ENCODE assay signal across 16 cellular contexts in the genomic region with DNA sequence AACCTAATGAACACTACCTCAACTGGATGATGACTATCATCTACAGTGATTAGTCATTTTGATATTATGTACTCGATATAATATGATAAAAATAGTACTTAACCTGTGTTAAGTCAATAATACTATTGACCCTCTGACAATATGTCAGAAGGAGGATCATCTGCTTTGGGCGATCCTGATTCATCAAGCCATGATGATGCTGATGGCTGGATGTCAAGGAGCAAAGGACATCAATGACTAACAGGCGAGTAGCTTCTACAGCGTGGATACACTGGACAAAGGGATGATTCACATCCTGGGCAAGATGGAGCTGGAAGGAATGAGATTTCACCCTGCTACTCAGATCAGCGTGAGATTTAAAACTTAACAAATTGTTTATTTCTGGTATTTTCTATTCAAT.
DNase-seq lines count a peak whose midpoint lies in the region; ATAC-seq and TF ChIP-seq lines count a peak whose summit lies in the region.
"Had no signal": no experiment of that assay in that cellular context is flagged by ENCODE, and none has a peak within 500 bp of the region (broad histone marks: within the 10 kb centered on the region; RNA-seq: fewer than 3 reads in every experiment).

No MANE protein-coding gene starts in this region.

- no peak overlapping the region for H3K9ac ChIP-seq in Loucy (ENCODE audit: low read depth, low read length, poor library complexity, severe bottlenecking)

- TF ChIP-seq CTCF in BJ (IDR thresholded peaks at IDR 0.05; ENCODE audit: insufficient read depth, low read depth, low read length) (no peak), Loucy (conservative IDR thresholded peaks at IDR 0.05; ENCODE audit: low read length) (no peak), choroid plexus epithelial cell (conservative IDR thresholded peaks at IDR 0.05; ENCODE audit: low read depth, low read length) (no peak), right atrium auricular region (IDR thresholded peaks at IDR 0.05) (no peak)

- DNase-seq in BJ (ENCODE audit: low read depth) (peak; percentile 17), choroid plexus epithelial cell (ENCODE audit: low read depth) (peak; percentile 42), lung microvascular endothelial cell (ENCODE audit: low read depth in 2 of 2) (peak; percentile 24 to 94), NOMO-1 treated with dmso at 0.1 percent for 144 hours (lab: John Stamatoyannopoulos, UW; ENCODE audit: unreplicated experiment) (no peak), right atrium auricular region (ENCODE audit: low spot score) (no peak)
- no peak for DNase-seq in natural killer cell treated with Interleukin-12 subunit alpha and Interleukin-12 subunit beta and Interleukin-15 and Interleukin-18, amount 100 ng/mL, for 72 hours (ENCODE audit: low spot score)
- DNase-seq in activated T-helper 2 cell treated with anti-CD3 and anti-CD28 coated beads, Interferon-gamma antibody, Interleukin-2, Interleukin-4, amounts not matched to agents 10 μg/mL and 5 μg/mL and 100 μg/mL, durations not matched to agents 14 hours and 24 hours and 36 hours (ENCODE audit: low spot score): no peak
- DNase-seq: activated CD4-positive, alpha-beta T cell treated with anti-CD3 and anti-CD28 coated beads for 4 hours; CD4-positive, alpha-beta T cell; erythroblast; immature natural killer cell; naive thymus-derived CD4-positive, alpha-beta T cell; NCI-H1436 treated with DMSO at 0.1 percent for 48 hours had no signal

- no peaks in the 10 kb centered on the region for H4K20me1 ChIP-seq in Loucy (ENCODE audit: insufficient read depth, low read length, poor library complexity, severe bottlenecking)

- H3K4me1 ChIP-seq in Loucy (ENCODE audit: insufficient read depth, low read length, poor library complexity, severe bottlenecking) (peaks cover 1% of the 10 kb centered on the region), right atrium auricular region (no peaks in the 10 kb centered on the region)

- 0 out of 2 replicates have a peak overlapping the region, but pooled peaks have one; percentile 60 for H2AFZ ChIP-seq in Loucy (ENCODE audit: low read length)

- H3K9me3 ChIP-seq in Loucy (ENCODE audit: insufficient read depth, low read depth, low read length) (no peaks in the 10 kb centered on the region), right atrium auricular region (no peaks in the 10 kb centered on the region)

- no peaks in the 10 kb centered on the region for H3K36me3 Mint-ChIP-seq in natural killer cell treated with Interleukin-12 subunit alpha and Interleukin-12 subunit beta and Interleukin-15 and Interleukin-18, amount 100 ng/mL, for 72 hours
- H3K36me3 Mint-ChIP-seq in activated T-helper 2 cell treated with anti-CD3 and anti-CD28 coated beads, Interferon-gamma antibody, Interleukin-2, Interleukin-4, amounts not matched to agents 10 μg/mL and 5 μg/mL and 100 μg/mL, durations not matched to agents 14 hours and 24 hours and 36 hours (ENCODE audit: low read depth): no peaks in the 10 kb centered on the region
- H3K36me3 Mint-ChIP-seq: immature natural killer cell; naive thymus-derived CD4-positive, alpha-beta T cell had no signal

- H3K4me1 Mint-ChIP-seq in natural killer cell treated with Interleukin-12 subunit alpha and Interleukin-12 subunit beta and Interleukin-15 and Interleukin-18, amount 100 ng/mL, for 72 hours (ENCODE audit: low read depth in 2 of 2): no peaks in the 10 kb centered on the region
- H3K4me1 Mint-ChIP-seq in activated T-helper 2 cell treated with anti-CD3 and anti-CD28 coated beads, Interferon-gamma antibody, Interleukin-2, Interleukin-4, amounts not matched to agents 10 μg/mL and 5 μg/mL and 100 μg/mL, durations not matched to agents 14 hours and 24 hours and 36 hours (ENCODE audit: low read depth): no peaks in the 10 kb centered on the region
- H3K4me1 Mint-ChIP-seq: immature natural killer cell; naive thymus-derived CD4-positive, alpha-beta T cell had no signal

- no peak for ATAC-seq in natural killer cell treated with Interleukin-12 subunit alpha and Interleukin-12 subunit beta and Interleukin-15 and Interleukin-18, amount 100 ng/mL, for 72 hours
- ATAC-seq: naive thymus-derived CD4-positive, alpha-beta T cell had no signal

- POLR2A ChIA-PET in BJ (lab: Charles Lee): no interaction called here

- peaks cover 22 to 32% of the 10 kb centered on the region in 2 donors for H3K27me3 Mint-ChIP-seq in natural killer cell treated with Interleukin-12 subunit alpha and Interleukin-12 subunit beta and Interleukin-15 and Interleukin-18, amount 100 ng/mL, for 72 hours
- peaks cover 4% of the 10 kb centered on the region for H3K27me3 Mint-ChIP-seq in activated T-helper 2 cell treated with anti-CD3 and anti-CD28 coated beads, Interferon-gamma antibody, Interleukin-2, Interleukin-4, amounts not matched to agents 10 μg/mL and 5 μg/mL and 100 μg/mL, durations not matched to agents 14 hours and 24 hours and 36 hours (ENCODE audit: low read depth)

- H3K27me3 ChIP-seq in BJ (ENCODE audit: control insufficient read depth, insufficient read depth, low read length) (no peaks in the 10 kb centered on the region), Loucy (ENCODE audit: insufficient read depth, low read length, poor library complexity, severe bottlenecking) (no peaks in the 10 kb centered on the region), right atrium auricular region (no peaks in the 10 kb centered on the region)

- no peak overlapping the region for H3K27ac Mint-ChIP-seq in natural killer cell treated with Interleukin-12 subunit alpha and Interleukin-12 subunit beta and Interleukin-15 and Interleukin-18, amount 100 ng/mL, for 72 hours
- no peak overlapping the region for H3K27ac Mint-ChIP-seq in activated T-helper 2 cell treated with anti-CD3 and anti-CD28 coated beads, Interferon-gamma antibody, Interleukin-2, Interleukin-4, amounts not matched to agents 10 μg/mL and 5 μg/mL and 100 μg/mL, durations not matched to agents 14 hours and 24 hours and 36 hours
- H3K27ac Mint-ChIP-seq: activated T-helper 1 cell treated with anti-CD3 and anti-CD28 coated beads, Interleukin-12 subunit alpha, Interleukin-12 subunit beta, Interleukin-2, Interleukin-4 antibody, amounts not matched to agents 30 ng/mL and 10 ng/mL and 1 ng/mL, durations not matched to agents 14 hours and 24 hours and 36 hours; CD4-positive, alpha-beta T cell; immature natural killer cell; naive thymus-derived CD4-positive, alpha-beta T cell had no signal

- H3K4me2 ChIP-seq in Loucy (ENCODE audit: low read depth, low read length, poor library complexity, severe bottlenecking): no peak overlapping the region
- H3K4me2 ChIP-seq: smooth muscle cell had no signal

- H3K79me2 ChIP-seq in Loucy (ENCODE audit: insufficient read depth, low read length): no peaks in the 10 kb centered on the region

- no peak overlapping the region for H3K4me3 Mint-ChIP-seq in natural killer cell treated with Interleukin-12 subunit alpha and Interleukin-12 subunit beta and Interleukin-15 and Interleukin-18, amount 100 ng/mL, for 72 hours
- no peak overlapping the region for H3K4me3 Mint-ChIP-seq in activated T-helper 2 cell treated with anti-CD3 and anti-CD28 coated beads, Interferon-gamma antibody, Interleukin-2, Interleukin-4, amounts not matched to agents 10 μg/mL and 5 μg/mL and 100 μg/mL, durations not matched to agents 14 hours and 24 hours and 36 hours (ENCODE audit: low read depth)
- H3K4me3 Mint-ChIP-seq: activated T-helper 1 cell treated with anti-CD3 and anti-CD28 coated beads, Interleukin-12 subunit alpha, Interleukin-12 subunit beta, Interleukin-2, Interleukin-4 antibody, amounts not matched to agents 30 ng/mL and 10 ng/mL and 1 ng/mL, durations not matched to agents 14 hours and 24 hours and 36 hours; CD4-positive, alpha-beta T cell; immature natural killer cell; naive thymus-derived CD4-positive, alpha-beta T cell had no signal

- H3K4me3 ChIP-seq in BJ (ENCODE audit: low read depth, low read length) (no peak overlapping the region), Loucy (ENCODE audit: low read length, poor library complexity, severe bottlenecking) (no peak overlapping the region), choroid plexus epithelial cell (ENCODE audit: low read depth, low read length) (no peak overlapping the region), right atrium auricular region (no peak overlapping the region)
- H3K4me3 ChIP-seq: smooth muscle cell had no signal

- H3K27ac ChIP-seq in right atrium auricular region: no peak overlapping the region

- no peaks in the 10 kb centered on the region for H3K9me2 ChIP-seq in Loucy (replicated peaks; ENCODE audit: low read depth, low read length)

- no peaks in the 10 kb centered on the region for H3K9me3 Mint-ChIP-seq in natural killer cell treated with Interleukin-12 subunit alpha and Interleukin-12 subunit beta and Interleukin-15 and Interleukin-18, amount 100 ng/mL, for 72 hours
- no peaks in the 10 kb centered on the region for H3K9me3 Mint-ChIP-seq in activated T-helper 2 cell treated with anti-CD3 and anti-CD28 coated beads, Interferon-gamma antibody, Interleukin-2, Interleukin-4, amounts not matched to agents 10 μg/mL and 5 μg/mL and 100 μg/mL, durations not matched to agents 14 hours and 24 hours and 36 hours
- H3K9me3 Mint-ChIP-seq: activated T-helper 1 cell treated with anti-CD3 and anti-CD28 coated beads, Interleukin-12 subunit alpha, Interleukin-12 subunit beta, Interleukin-2, Interleukin-4 antibody, amounts not matched to agents 30 ng/mL and 10 ng/mL and 1 ng/mL, durations not matched to agents 14 hours and 24 hours and 36 hours; CD4-positive, alpha-beta T cell; immature natural killer cell had no signal

- no peaks in the 10 kb centered on the region for H3K36me3 ChIP-seq in BJ (ENCODE audit: control insufficient read depth, insufficient read depth, low read length)
- no peaks in the 10 kb centered on the region for H3K36me3 ChIP-seq in Loucy (ENCODE audit: insufficient read depth, low read length)
- H3K36me3 ChIP-seq in right atrium auricular region: no peaks in the 10 kb centered on the region

- H3F3A ChIP-seq in Loucy (ENCODE audit: low read depth): no peaks in the 10 kb centered on the region

- intact Hi-C loops in activated T-helper 2 cell treated with anti-CD3 and anti-CD28 coated beads, Interferon-gamma antibody, Interleukin-2, Interleukin-4, amounts not matched to agents 10 μg/mL and 5 μg/mL and 100 μg/mL, durations not matched to agents 14 hours and 24 hours and 36 hours (cut with micrococcal nuclease): no loop called here

- CTCF ChIA-PET in BJ (lab: Yijun Ruan, JAX): no interaction called here

Comparison
In these comparisons a context has a peak if more than half of its experiments do, and no peak if none do; other contexts are left out.
1. DNase-seq: peak in BJ (single experiment), choroid plexus epithelial cell (single experiment) and lung microvascular endothelial cell (2 of 2); none in natural killer cell treated with Interleukin-12 subunit alpha and Interleukin-12 subunit beta and Interleukin-15 and Interleukin-18, amount 100 ng/mL, for 72 hours (single experiment), NOMO-1 treated with dmso at 0.1 percent for 144 hours (single experiment), right atrium auricular region (single experiment) and activated T-helper 2 cell treated with anti-CD3 and anti-CD28 coated beads, Interferon-gamma antibody, Interleukin-2, Interleukin-4, amounts not matched to agents 10 μg/mL and 5 μg/mL and 100 μg/mL, durations not matched to agents 14 hours and 24 hours and 36 hours (single experiment).